12 cellular contexts compared by ENCODE assay signal in the genomic region with DNA sequence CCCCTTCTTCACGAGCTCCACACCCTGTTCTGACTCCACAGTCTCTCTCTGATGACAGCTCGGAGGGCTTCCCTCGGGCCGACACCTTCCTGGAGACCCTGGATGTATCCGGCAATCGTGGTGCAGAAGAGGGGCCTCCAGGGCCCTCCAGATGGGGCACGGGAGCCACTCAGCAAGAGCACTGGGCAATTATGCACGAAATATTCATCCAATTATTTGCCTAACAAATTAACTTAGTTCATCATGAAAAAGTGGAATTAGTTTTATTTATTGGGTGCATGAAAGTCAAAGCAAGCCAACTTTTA.
A peak's percentile ranks its signal among the peaks of the same experiment; 100 is the strongest.
DNase-seq lines count a peak whose midpoint lies in the region; ATAC-seq and TF ChIP-seq lines count a peak whose summit lies in the region.
"Had no signal": no experiment of that assay in that cellular context is flagged by ENCODE, and none has a peak within 500 bp of the region (broad histone marks: within the 10 kb centered on the region; RNA-seq: fewer than 3 reads in every experiment).

No MANE protein-coding gene starts in this region.

- 84 to 94% methylated on average over 8 of the region's 8 CpGs for WGBS in tibial nerve, 2 donors

- H3K4me1 Mint-ChIP-seq in stimulated activated naive B cell treated with anti-CD40 and anti-IgM and Interleukin-4, amounts not matched to agents 10 μg/mL and 1 μg/mL and 100 μg/mL, for 72 hours = no peaks in the 10 kb centered on the region
- H3K4me1 Mint-ChIP-seq: CD4-positive, CD25-positive, alpha-beta regulatory T cell had no signal

- H3K27me3 ChIP-seq in BLaER1 (no peaks in the 10 kb centered on the region), tibial nerve (no peaks in the 10 kb centered on the region)

- no peak overlapping the region for H3K9ac ChIP-seq in BLaER1

- peak overlapping the region; percentile 63; the same call in 1 of the 2 replicates for H3K27ac ChIP-seq in BLaER1
- no peak overlapping the region for H3K27ac ChIP-seq in tibial nerve

- no peak overlapping the region for H3K4me3 Mint-ChIP-seq in stimulated activated naive B cell treated with anti-CD40 and anti-IgM and Interleukin-4, amounts not matched to agents 10 μg/mL and 1 μg/mL and 100 μg/mL, for 72 hours

- peak overlapping the region; percentile 33 for H3K27ac Mint-ChIP-seq in stimulated activated naive B cell treated with anti-CD40 and anti-IgM and Interleukin-4, amounts not matched to agents 10 μg/mL and 1 μg/mL and 100 μg/mL, for 72 hours
- H3K27ac Mint-ChIP-seq: CD4-positive, CD25-positive, alpha-beta regulatory T cell had no signal

- peaks cover 11 to 13% of the 10 kb centered on the region in 2 donors for H3K27me3 Mint-ChIP-seq in stimulated activated naive B cell treated with anti-CD40 and anti-IgM and Interleukin-4, amounts not matched to agents 10 μg/mL and 1 μg/mL and 100 μg/mL, for 72 hours

- H3K4me1 ChIP-seq in BLaER1 = peaks cover 47% of the 10 kb centered on the region
- H3K4me1 ChIP-seq in tibial nerve = no peaks in the 10 kb centered on the region

- H3K36me3 Mint-ChIP-seq in stimulated activated naive B cell treated with anti-CD40 and anti-IgM and Interleukin-4, amounts not matched to agents 10 μg/mL and 1 μg/mL and 100 μg/mL, for 72 hours = no peaks in the 10 kb centered on the region
- H3K36me3 Mint-ChIP-seq: CD4-positive, CD25-positive, alpha-beta regulatory T cell had no signal

- peaks cover 11% of the 10 kb centered on the region; the same call in 1 of the 2 replicates for H3K9me3 ChIP-seq in BLaER1
- peaks cover 0 to 14% (median 0%) of the 10 kb centered on the region in 4 donors for H3K9me3 ChIP-seq in tibial nerve

- peak; percentile 73 to 86 for DNase-seq in NCI-H526 (lab: John Stamatoyannopoulos, UW)
- peak; percentile 21 for DNase-seq in left lobe of liver (ENCODE audit: low spot score)
- DNase-seq in stimulated activated naive B cell treated with anti-CD40 and anti-IgM and Interleukin-4, amounts not matched to agents 10 μg/mL and 1 μg/mL and 100 μg/mL, for 72 hours = no peak
- no peak for DNase-seq in Ammon's horn (ENCODE audit: low spot score)
- DNase-seq in SW 1271 (lab: John Stamatoyannopoulos, UW) = no peak
- no peak for DNase-seq in tibial nerve (ENCODE audit: low spot score in 2 of 2)
- DNase-seq: CD4-positive, CD25-positive, alpha-beta regulatory T cell; DMS53; GF-D8; IMR-90 had no signal

- H3K36me3 ChIP-seq in BLaER1 (no peaks in the 10 kb centered on the region), tibial nerve (no peaks in the 10 kb centered on the region)

- no peak for TF ChIP-seq CTCF in tibial nerve (IDR thresholded peaks at IDR 0.05)

- H3K4me2 ChIP-seq in BLaER1 = peak overlapping the region; percentile 88

- H3K4me3 ChIP-seq in BLaER1 = no peak overlapping the region
- no peak overlapping the region for H3K4me3 ChIP-seq in tibial nerve

- peaks cover 5 to 6% of the 10 kb centered on the region in 2 donors for H3K9me3 Mint-ChIP-seq in stimulated activated naive B cell treated with anti-CD40 and anti-IgM and Interleukin-4, amounts not matched to agents 10 μg/mL and 1 μg/mL and 100 μg/mL, for 72 hours

- no peaks in the 10 kb centered on the region for H4K20me1 ChIP-seq in BLaER1

- no peak for TF ChIP-seq POLR2A in tibial nerve (IDR thresholded peaks at IDR 0.05)

- TF ChIP-seq EP300 in tibial nerve (IDR thresholded peaks at IDR 0.05) = no peak

- ATAC-seq in left lobe of liver = no peak
- ATAC-seq in stimulated activated naive B cell treated with anti-CD40 and anti-IgM and Interleukin-4, amounts not matched to agents 10 μg/mL and 1 μg/mL and 100 μg/mL, for 72 hours (replicated peaks) = no peak
- ATAC-seq: HCT116 had no signal

Comparison
In these comparisons a context has a peak if more than half of its experiments do, and no peak if none do; other contexts are left out.
1. DNase-seq: peak in NCI-H526 (2 of 2) and left lobe of liver (single experiment); none in stimulated activated naive B cell treated with anti-CD40 and anti-IgM and Interleukin-4, amounts not matched to agents 10 μg/mL and 1 μg/mL and 100 μg/mL, for 72 hours (single experiment), Ammon's horn (single experiment), SW 1271 (0 of 2) and tibial nerve (0 of 2).